In genomic region chrX:38327775-38328081, GRCh38 we compare ENCODE assay signal across 8 cellular contexts.
DNase-seq lines count a peak whose midpoint lies in the region; ATAC-seq and TF ChIP-seq lines count a peak whose summit lies in the region.
"Had no signal": no experiment of that assay in that cellular context is flagged by ENCODE, and none has a peak within 500 bp of the region (broad histone marks: within the 10 kb centered on the region; RNA-seq: fewer than 3 reads in every experiment).

No MANE protein-coding gene starts in this region.

- H3K9ac ChIP-seq in OCI-LY3 (ENCODE audit: low read length): peak overlapping the region; percentile 74
- H3K9ac ChIP-seq in stomach smooth muscle (ENCODE audit: low read length in 2 of 2): peak overlapping the region in 1 of 2 donors; percentile 42

- TF ChIP-seq CTCF in OCI-LY3 (IDR thresholded peaks at IDR 0.05; ENCODE audit: low read depth, low read length) (no peak), epithelial cell of esophagus (IDR thresholded peaks at IDR 0.05; ENCODE audit: insufficient read depth, low read depth, low read length, missing control alignments) (no peak)

- no peaks in the 10 kb centered on the region for H3K27me3 ChIP-seq in OCI-LY3 (ENCODE audit: low read depth, low read length)
- H3K27me3 ChIP-seq in stomach smooth muscle (ENCODE audit: control insufficient read depth in 1 of 2, insufficient read depth in 2 of 2, low read length in 2 of 2): peaks cover 0 to 12% of the 10 kb centered on the region in 2 donors

- peak overlapping the region; percentile 93 for H3K4me2 ChIP-seq in OCI-LY3 (ENCODE audit: low read length)

- H3K9me3 ChIP-seq in OCI-LY3 (ENCODE audit: insufficient read depth, low read length) (no peaks in the 10 kb centered on the region), stomach smooth muscle (ENCODE audit: control insufficient read depth in 2 of 2, low read length in 2 of 2) (no peaks in the 10 kb centered on the region)
- H3K9me3 ChIP-seq: prostate gland had no signal

- peak; percentile 7 for ATAC-seq in GM21717 (IDR thresholded peaks at IDR 0.05; ENCODE audit: unreplicated experiment)
- ATAC-seq in HG02763 (IDR thresholded peaks at IDR 0.05; ENCODE audit: unreplicated experiment): no peak
- no peak for ATAC-seq in HG02759 (IDR thresholded peaks at IDR 0.05; ENCODE audit: unreplicated experiment)

- H3K4me1 ChIP-seq in OCI-LY3 (ENCODE audit: low read length): peaks cover 13% of the 10 kb centered on the region
- peaks cover 3% of the 10 kb centered on the region for H3K4me1 ChIP-seq in stomach smooth muscle (ENCODE audit: control insufficient read depth, insufficient read depth, low read length)
- H3K4me1 ChIP-seq: prostate gland had no signal

- H2AFZ ChIP-seq in OCI-LY3 (ENCODE audit: low read depth, low read length): peak overlapping the region; percentile 97

- H3K4me3 ChIP-seq in OCI-LY3 (ENCODE audit: low read length) (peak overlapping the region; percentile 94), epithelial cell of esophagus (ENCODE audit: low read length) (peak overlapping the region; percentile 61), stomach smooth muscle (ENCODE audit: low read length in 2 of 2) (peak overlapping the region; percentile 53 to 78)

- H3K27ac ChIP-seq in OCI-LY3 (ENCODE audit: low read length) (no peak overlapping the region), stomach smooth muscle (ENCODE audit: low read length) (peak overlapping the region; percentile 79)

- H3K79me2 ChIP-seq in OCI-LY3 (ENCODE audit: low read length): peaks cover 13% of the 10 kb centered on the region

- H4K20me1 ChIP-seq in OCI-LY3 (ENCODE audit: insufficient read depth, low read length): no peaks in the 10 kb centered on the region

- DNase-seq in epithelial cell of esophagus (ENCODE audit: low read depth) (no peak), amygdala (lab: John Stamatoyannopoulos, UW) (no peak)

- H3K36me3 ChIP-seq in OCI-LY3 (replicated peaks; ENCODE audit: low read depth, low read length): no peaks in the 10 kb centered on the region
- no peaks in the 10 kb centered on the region for H3K36me3 ChIP-seq in stomach smooth muscle (ENCODE audit: control insufficient read depth in 2 of 2, insufficient read depth in 2 of 2, low read length in 2 of 2)
- H3K36me3 ChIP-seq: prostate gland had no signal
